8 cellular contexts compared by ENCODE assay signal in genomic region chr5:44389410-44389879, GRCh38. TPM values are rescaled to one million over a fixed set of nuclear protein-coding genes. Genes with fewer than 3 reads are reported as not detected.
DNase-seq lines count a peak whose midpoint lies in the region; ATAC-seq and TF ChIP-seq lines count a peak whose summit lies in the region.

FGF10 (minus strand) TSS chr5:44389420; CDS start chr5:44388682, 738 bp downstream.

- peaks cover 36% of the 10 kb centered on the region for H3K27me3 Mint-ChIP-seq in activated T-helper 2 cell treated with anti-CD3 and anti-CD28 coated beads, Interferon-gamma antibody, Interleukin-2, Interleukin-4, amounts not matched to agents 10 μg/mL and 5 μg/mL and 100 μg/mL, durations not matched to agents 14 hours and 24 hours and 36 hours (ENCODE audit: low read depth)

- H3K27ac ChIP-seq in adrenal gland = peak within 1 kb of the TSS in 1 of 5 donors; percentile 59

- no peaks in the 10 kb centered on the region for H3K4me1 Mint-ChIP-seq in stimulated activated effector memory CD8-positive, alpha-beta T cell treated with anti-CD3 and anti-CD28 coated beads, Interleukin-12 subunit alpha, Interleukin-12 subunit beta, amount 100 ng/mL, for 72 hours
- no peaks in the 10 kb centered on the region for H3K4me1 Mint-ChIP-seq in activated T-helper 2 cell treated with anti-CD3 and anti-CD28 coated beads, Interferon-gamma antibody, Interleukin-2, Interleukin-4, amounts not matched to agents 10 μg/mL and 5 μg/mL and 100 μg/mL, durations not matched to agents 14 hours and 24 hours and 36 hours (ENCODE audit: low read depth)

- intact Hi-C loops in adrenal gland (cut with DNase I) = no loop called here
- intact Hi-C loops in activated T-helper 2 cell treated with anti-CD3 and anti-CD28 coated beads, Interferon-gamma antibody, Interleukin-2, Interleukin-4, amounts not matched to agents 10 μg/mL and 5 μg/mL and 100 μg/mL, durations not matched to agents 14 hours and 24 hours and 36 hours (cut with micrococcal nuclease) = no loop called here

- H3K36me3 Mint-ChIP-seq in stimulated activated effector memory CD8-positive, alpha-beta T cell treated with anti-CD3 and anti-CD28 coated beads, Interleukin-12 subunit alpha, Interleukin-12 subunit beta, amount 100 ng/mL, for 72 hours = no peaks in the 10 kb centered on the region
- H3K36me3 Mint-ChIP-seq in activated T-helper 2 cell treated with anti-CD3 and anti-CD28 coated beads, Interferon-gamma antibody, Interleukin-2, Interleukin-4, amounts not matched to agents 10 μg/mL and 5 μg/mL and 100 μg/mL, durations not matched to agents 14 hours and 24 hours and 36 hours (ENCODE audit: low read depth) = no peaks in the 10 kb centered on the region

- no peaks in the 10 kb centered on the region for H3K36me3 ChIP-seq in adrenal gland (replicated peaks in 1 of 2)

- DNase-seq in adrenal gland (peak in 6 of 7 donors; percentile 7 to 49 (median 19)), islet precursor cell (peak; percentile 77), NCI-H226 (no peak)
- DNase-seq in stimulated activated effector memory CD8-positive, alpha-beta T cell treated with anti-CD3 and anti-CD28 coated beads, Interleukin-12 subunit alpha, Interleukin-12 subunit beta, amount 100 ng/mL, for 72 hours (ENCODE audit: low spot score in 2 of 2) = no peak
- no peak for DNase-seq in activated T-helper 2 cell treated with anti-CD3 and anti-CD28 coated beads, Interferon-gamma antibody, Interleukin-2, Interleukin-4, amounts not matched to agents 10 μg/mL and 5 μg/mL and 100 μg/mL, durations not matched to agents 14 hours and 24 hours and 36 hours (ENCODE audit: low spot score)

- TF ChIP-seq CTCF in adrenal gland (IDR thresholded peaks at IDR 0.05) = no peak

- H3K27me3 ChIP-seq in adrenal gland = peaks cover 9% of the 10 kb centered on the region

- 0 to 4% (median 1%) methylated on average over 3 to 26 of the region's 26 CpGs for WGBS in adrenal gland, 4 donors

- peak; percentile 54 for ATAC-seq in HG03354 (IDR thresholded peaks at IDR 0.05; ENCODE audit: poor library complexity, severe bottlenecking, unreplicated experiment)
- peak; percentile 34 for ATAC-seq in stimulated activated effector memory CD8-positive, alpha-beta T cell treated with anti-CD3 and anti-CD28 coated beads, Interleukin-12 subunit alpha, Interleukin-12 subunit beta, amount 100 ng/mL, for 72 hours
- no peak for ATAC-seq in HG02678 (IDR thresholded peaks at IDR 0.05; ENCODE audit: unreplicated experiment)
- no peak for ATAC-seq in GM19395 (IDR thresholded peaks at IDR 0.05; ENCODE audit: unreplicated experiment)

- H3K9me3 ChIP-seq in adrenal gland (replicated peaks in 1 of 3) = no peaks in the 10 kb centered on the region

- H3K4me1 ChIP-seq in adrenal gland (replicated peaks in 1 of 2) = peaks cover 7 to 11% of the 10 kb centered on the region in 2 donors

- no peak for TF ChIP-seq POLR2A in adrenal gland (IDR thresholded peaks at IDR 0.05)

- no peak within 1 kb of the TSS for H3K27ac Mint-ChIP-seq in stimulated activated effector memory CD8-positive, alpha-beta T cell treated with anti-CD3 and anti-CD28 coated beads, Interleukin-12 subunit alpha, Interleukin-12 subunit beta, amount 100 ng/mL, for 72 hours
- H3K27ac Mint-ChIP-seq in activated T-helper 2 cell treated with anti-CD3 and anti-CD28 coated beads, Interferon-gamma antibody, Interleukin-2, Interleukin-4, amounts not matched to agents 10 μg/mL and 5 μg/mL and 100 μg/mL, durations not matched to agents 14 hours and 24 hours and 36 hours = no peak within 1 kb of the TSS

- no peak within 1 kb of the TSS for H3K4me3 Mint-ChIP-seq in stimulated activated effector memory CD8-positive, alpha-beta T cell treated with anti-CD3 and anti-CD28 coated beads, Interleukin-12 subunit alpha, Interleukin-12 subunit beta, amount 100 ng/mL, for 72 hours
- no peak within 1 kb of the TSS for H3K4me3 Mint-ChIP-seq in activated T-helper 2 cell treated with anti-CD3 and anti-CD28 coated beads, Interferon-gamma antibody, Interleukin-2, Interleukin-4, amounts not matched to agents 10 μg/mL and 5 μg/mL and 100 μg/mL, durations not matched to agents 14 hours and 24 hours and 36 hours (ENCODE audit: low read depth)

- peak within 1 kb of the TSS in 2 of 4 donors; percentile 30 to 49 for H3K4me3 ChIP-seq in adrenal gland

- peaks cover 11% of the 10 kb centered on the region for H3K9me3 Mint-ChIP-seq in stimulated activated effector memory CD8-positive, alpha-beta T cell treated with anti-CD3 and anti-CD28 coated beads, Interleukin-12 subunit alpha, Interleukin-12 subunit beta, amount 100 ng/mL, for 72 hours
- H3K9me3 Mint-ChIP-seq in activated T-helper 2 cell treated with anti-CD3 and anti-CD28 coated beads, Interferon-gamma antibody, Interleukin-2, Interleukin-4, amounts not matched to agents 10 μg/mL and 5 μg/mL and 100 μg/mL, durations not matched to agents 14 hours and 24 hours and 36 hours = no peaks in the 10 kb centered on the region

RNA-seq across cellular contexts. Expression of gene FGF10, which starts in this region (rescaled TPM):
- total RNA-seq in adrenal gland = 1 to 10 TPM in 5 of 8 donors, under 1 TPM in 3; 0.18 to 2.8 (median 1.1) TPM
- 1 to 10 TPM; 1.0 to 1.4 (median 1.1) TPM for polyA plus RNA-seq in adrenal gland
- not detected in 2 replicates for total RNA-seq in activated T-helper 2 cell treated with anti-CD3 and anti-CD28 coated beads, Interferon-gamma antibody, Interleukin-2, Interleukin-4, amounts not matched to agents 10 μg/mL and 5 μg/mL and 100 μg/mL, durations not matched to agents 14 hours and 24 hours and 36 hours

Comparison
In these comparisons a context has a peak if more than half of its experiments do, and no peak if none do; other contexts are left out.
1. ATAC-seq: peak in HG03354 (single experiment) and stimulated activated effector memory CD8-positive, alpha-beta T cell treated with anti-CD3 and anti-CD28 coated beads, Interleukin-12 subunit alpha, Interleukin-12 subunit beta, amount 100 ng/mL, for 72 hours (single experiment); none in HG02678 (single experiment) and GM19395 (single experiment).
2. DNase-seq: peak in adrenal gland (6 of 7) and islet precursor cell (single experiment); none in stimulated activated effector memory CD8-positive, alpha-beta T cell treated with anti-CD3 and anti-CD28 coated beads, Interleukin-12 subunit alpha, Interleukin-12 subunit beta, amount 100 ng/mL, for 72 hours (0 of 2), NCI-H226 (single experiment) and activated T-helper 2 cell treated with anti-CD3 and anti-CD28 coated beads, Interferon-gamma antibody, Interleukin-2, Interleukin-4, amounts not matched to agents 10 μg/mL and 5 μg/mL and 100 μg/mL, durations not matched to agents 14 hours and 24 hours and 36 hours (single experiment).